Comparison of ENCODE assay signal across 1 cellular context in genomic region chr14:105248368-105249174, GRCh38.
TF ChIP-seq lines count a peak whose summit lies in the region.

TSS of gene BTBD6 (plus strand) at chr14:105248533. CDS start at chr14:105248712, 179 bp downstream.

TF ChIP-seq in HEK293, 187 proteins besides CTCF, POLR2A, EP300 and RAD21 (continued from another document):
- TF ChIP-seq ZBTB1 (tag by site-specific recombination; IDR thresholded peaks at IDR 0.05), result no peak
- no peak for TF ChIP-seq HOXA7 (CRISPR knock-in tag; IDR thresholded peaks at IDR 0.05; ENCODE audit: borderline replicate concordance)
- no peak for TF ChIP-seq MYNN (tag by site-specific recombination; IDR thresholded peaks at IDR 0.05; ENCODE audit: borderline replicate concordance)
- TF ChIP-seq ZFP69B (tag by site-specific recombination; IDR thresholded peaks at IDR 0.05), result no peak
- TF ChIP-seq OVOL3 (tag by site-specific recombination; IDR thresholded peaks at IDR 0.05), result no peak
- no peak for TF ChIP-seq SCRT2 (tag by site-specific recombination; IDR thresholded peaks at IDR 0.05)
- TF ChIP-seq ZNF155 (tag by site-specific recombination; IDR thresholded peaks at IDR 0.05), result no peak
- no peak for TF ChIP-seq IKZF3 (tag by site-specific recombination; IDR thresholded peaks at IDR 0.05)
- no peak for TF ChIP-seq REPIN1 (tag by site-specific recombination; IDR thresholded peaks at IDR 0.05; ENCODE audit: low read depth)
TF ChIP-seq in HEK293: peak in this region for 6.
